In the genomic region with DNA sequence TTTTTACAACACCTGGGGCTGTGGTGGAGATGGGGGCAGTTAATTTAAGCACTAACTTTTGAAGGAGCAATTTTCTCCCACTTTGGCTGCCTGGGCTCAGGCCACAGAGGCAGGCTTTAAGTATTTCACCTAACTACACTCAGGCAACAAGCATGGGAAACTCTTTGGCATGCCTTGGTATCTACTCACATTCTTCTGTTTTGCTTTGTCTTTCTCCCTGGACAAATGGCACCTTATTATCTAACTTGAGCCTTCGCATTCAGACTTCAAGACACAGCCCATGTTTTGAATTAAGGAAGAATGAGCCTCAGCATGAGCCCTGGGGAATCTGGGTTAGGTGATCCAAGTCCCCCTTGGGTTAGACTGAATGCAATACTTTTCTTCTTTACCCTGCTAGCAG, we compare ENCODE assay signal across 25 cellular contexts. TPM values are rescaled to one million over a fixed set of nuclear protein-coding genes. Genes with fewer than 3 reads are reported as not detected.
DNase-seq lines count a peak whose midpoint lies in the region; TF ChIP-seq lines count a peak whose summit lies in the region.
"Had no signal": no experiment of that assay in that cellular context is flagged by ENCODE, and none has a peak within 500 bp of the region (broad histone marks: within the 10 kb centered on the region; RNA-seq: fewer than 3 reads in every experiment).

No MANE protein-coding gene starts in this region.

- no peak overlapping the region for H3K9ac ChIP-seq in GM23248
- no peak overlapping the region for H3K9ac ChIP-seq in neuronal stem cell (ENCODE audit: low read depth, low read length, poor library complexity)

- no peak overlapping the region for H3K4ac ChIP-seq in neuronal stem cell (ENCODE audit: low read length)

- POLR2A ChIA-PET in HEK293T (lab: Yijun Ruan, JAX), result interaction anchor here (1.2 kb wide), 1 partner anchor 12 kb away, joined by 5 read pairs; no protein-coding TSS in a partner anchor

- H3K9me2 ChIP-seq in GM23248 (ENCODE audit: insufficient read depth), result no peaks in the 10 kb centered on the region

- no peak overlapping the region for H3K23ac ChIP-seq in neuronal stem cell (ENCODE audit: low read depth, low read length, poor library complexity)

- no peak overlapping the region for H4K8ac ChIP-seq in neuronal stem cell (ENCODE audit: low read depth, low read length)

- no peaks in the 10 kb centered on the region for H3K79me2 ChIP-seq in GM23248 (ENCODE audit: insufficient read depth)

- H2AFZ ChIP-seq in GM23248 (no peak overlapping the region), neuronal stem cell (ENCODE audit: low read length) (no peak overlapping the region)

- no peaks in the 10 kb centered on the region for H3K27me3 ChIP-seq in GM23248 (replicated peaks; ENCODE audit: insufficient read depth)
- H3K27me3 ChIP-seq in SJSA1 (replicated peaks), result no peaks in the 10 kb centered on the region
- no peaks in the 10 kb centered on the region for H3K27me3 ChIP-seq in neuronal stem cell (ENCODE audit: control insufficient read depth in 3 of 3, insufficient read depth in 3 of 3, low read depth in 1 of 3, low read length in 3 of 3)
- H3K27me3 ChIP-seq: body of pancreas, sigmoid colon, SJCRH30, suprapubic skin had no signal

- WGBS in GM23248 (ENCODE audit: low coverage in 1 of 2, low lambda C conversion rate in 2 of 2, missing lambda C conversion rate in 2 of 2), 2 experiments, result 69 to 70% methylated on average over 1 of the region's 1 CpG
- WGBS in neuronal stem cell (ENCODE audit: extremely low coverage in 2 of 2, insufficient read length in 2 of 2, insufficient replicate concordance in 1 of 2), 2 donors, result no CpG with 5 or more reads among the region's 1 CpG

- H3K36me3 ChIP-seq in GM23248 (ENCODE audit: low read depth) (no peaks in the 10 kb centered on the region), SJSA1 (no peaks in the 10 kb centered on the region), neuronal stem cell (replicated peaks in 1 of 2; ENCODE audit: control insufficient read depth in 2 of 2, insufficient read depth in 2 of 2, low read length in 2 of 2) (no peaks in the 10 kb centered on the region)
- H3K36me3 ChIP-seq: HAP-1, sigmoid colon, SJCRH30, suprapubic skin, WERI-Rb-1 had no signal

- H3K79me1 ChIP-seq in neuronal stem cell (ENCODE audit: low read depth, low read length), result no peaks in the 10 kb centered on the region

- H2BK5ac ChIP-seq in neuronal stem cell (ENCODE audit: low read length), result no peak overlapping the region

- H4K20me1 ChIP-seq in GM23248 (ENCODE audit: insufficient read depth), result no peaks in the 10 kb centered on the region

- H3K4me2 ChIP-seq in GM23248 (ENCODE audit: unreplicated experiment), result peak overlapping the region; percentile 78
- no peak overlapping the region for H3K4me2 ChIP-seq in neuronal stem cell (ENCODE audit: insufficient read depth, low read length, poor library complexity, severe bottlenecking)

- CTCF ChIA-PET in HEK293T (lab: Yijun Ruan, JAX), result interaction anchor here (1.2 kb wide), 1 partner anchor 13 kb away, joined by 3 read pairs; no protein-coding TSS in a partner anchor

- no peak overlapping the region for H2BK15ac ChIP-seq in neuronal stem cell (ENCODE audit: low read length)

- H2BK120ac ChIP-seq in neuronal stem cell (ENCODE audit: low read depth, low read length), result no peak overlapping the region

- H3K4me3 ChIP-seq in GM23248 (no peak overlapping the region), SJSA1 (no peak overlapping the region), neuronal stem cell (ENCODE audit: low read length in 2 of 2) (no peak overlapping the region)
- H3K4me3 ChIP-seq: body of pancreas, HAP-1, sigmoid colon, SJCRH30, suprapubic skin had no signal

- H4K91ac ChIP-seq in neuronal stem cell (ENCODE audit: low read depth, low read length, poor library complexity), result no peak overlapping the region

- peak; percentile 56 for DNase-seq in GM23248
- peak in 1 of 2 experiments; percentile 54 for DNase-seq in SJSA1 (ENCODE audit: low read depth in 1 of 2, low spot score in 2 of 2)
- no peak for DNase-seq in epithelial cell of prostate (ENCODE audit: low read depth, low spot score)
- peak; percentile 44 for DNase-seq in neuronal stem cell (ENCODE audit: low spot score)
- no peak for DNase-seq in HuH-7 (ENCODE audit: low spot score)
- no peak for DNase-seq in HEK293T (ENCODE audit: extremely low spot score)
- no peak for DNase-seq in HPDE6-E6E7 (ENCODE audit: extremely low spot score)
- DNase-seq in ecto neural progenitor cell (ENCODE audit: low spot score), result no peak
- DNase-seq: activated CD4-positive, alpha-beta T cell treated with anti-CD3 and anti-CD28 coated beads, Interleukin-2, amount 50 U/mL, for 1 hour; activated naive CD8-positive, alpha-beta T cell treated with anti-CD3 and anti-CD28 coated beads for 36 hours; body of pancreas; CD4-positive, CD25-positive, alpha-beta regulatory T cell; effector CD8-positive, alpha-beta T cell; GDM1; KG1; left cardiac atrium; natural killer cell; NCI-H1930; NCI-H82; sigmoid colon; SJCRH30; WERI-Rb-1 had no signal

- peaks cover 55% of the 10 kb centered on the region for H3K4me1 ChIP-seq in GM23248 (ENCODE audit: insufficient read depth)
- H3K4me1 ChIP-seq in SJSA1 (replicated peaks), result peaks cover 45% of the 10 kb centered on the region
- H3K4me1 ChIP-seq in neuronal stem cell (ENCODE audit: control insufficient read depth in 2 of 2, insufficient read depth in 1 of 2, low read depth in 1 of 2, low read length in 2 of 2), result peaks cover 0 to 15% of the 10 kb centered on the region in 2 donors
- H3K4me1 ChIP-seq: body of pancreas, HAP-1, SJCRH30, suprapubic skin had no signal

- H3K14ac ChIP-seq in neuronal stem cell (ENCODE audit: low read length), result no peak overlapping the region

- H3K27ac ChIP-seq in GM23248, result peak overlapping the region; percentile 87
- peak overlapping the region; percentile 76 for H3K27ac ChIP-seq in SJSA1
- H3K27ac ChIP-seq in epithelial cell of prostate, result peak overlapping the region; percentile 46
- peak overlapping the region; percentile 78 for H3K27ac ChIP-seq in neuronal stem cell (replicated peaks; ENCODE audit: low read length)
- H3K27ac ChIP-seq: body of pancreas, sigmoid colon, SJCRH30, suprapubic skin, WERI-Rb-1 had no signal

- peaks cover 45% of the 10 kb centered on the region for H3F3A ChIP-seq in GM23248 (ENCODE audit: insufficient read depth)

- H3K18ac ChIP-seq in neuronal stem cell (ENCODE audit: low read length), result no peak overlapping the region

- in situ Hi-C loops in GM23248 (cut with MboI), result no loop called here

- H3K9me3 ChIP-seq in GM23248 (ENCODE audit: low read depth) (no peaks in the 10 kb centered on the region), SJSA1 (replicated peaks) (no peaks in the 10 kb centered on the region), neuronal stem cell (replicated peaks in 1 of 2; ENCODE audit: control insufficient read depth in 2 of 2, insufficient read depth in 1 of 2, low read depth in 1 of 2, low read length in 2 of 2) (no peaks in the 10 kb centered on the region)
- H3K9me3 ChIP-seq: body of pancreas, HAP-1, sigmoid colon, SJCRH30, suprapubic skin had no signal

- no peak overlapping the region for H2BK12ac ChIP-seq in neuronal stem cell (ENCODE audit: low read length)

- H2AK5ac ChIP-seq in neuronal stem cell (ENCODE audit: low read depth, low read length), result no peak overlapping the region

TF ChIP-seq in HEK293T, 16 proteins besides CTCF, POLR2A, EP300 and RAD21:
- TF ChIP-seq FOXK2 (IDR thresholded peaks at IDR 0.05), result no peak
- TF ChIP-seq, protein P1, sequence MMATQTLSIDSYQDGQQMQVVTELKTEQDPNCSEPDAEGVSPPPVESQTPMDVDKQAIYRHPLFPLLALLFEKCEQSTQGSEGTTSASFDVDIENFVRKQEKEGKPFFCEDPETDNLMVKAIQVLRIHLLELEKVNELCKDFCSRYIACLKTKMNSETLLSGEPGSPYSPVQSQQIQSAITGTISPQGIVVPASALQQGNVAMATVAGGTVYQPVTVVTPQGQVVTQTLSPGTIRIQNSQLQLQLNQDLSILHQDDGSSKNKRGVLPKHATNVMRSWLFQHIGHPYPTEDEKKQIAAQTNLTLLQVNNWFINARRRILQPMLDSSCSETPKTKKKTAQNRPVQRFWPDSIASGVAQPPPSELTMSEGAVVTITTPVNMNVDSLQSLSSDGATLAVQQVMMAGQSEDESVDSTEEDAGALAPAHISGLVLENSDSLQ (IDR thresholded peaks at IDR 0.05), result no peak
- TF ChIP-seq CTBP1 (IDR thresholded peaks at IDR 0.05; ENCODE audit: borderline replicate concordance), result no peak

RNA-seq across cellular contexts. Expression of a gene that starts 31.8 kb away (rescaled TPM):
- total RNA-seq in GM23248 (2014; rRNA removed; shearing (Covaris generic)), result 85.2 and 97.3 TPM in 2 replicates
- polyA plus RNA-seq in GM23248 (2016; fragmentation: Nextera tagmentation; extraction: Ambion mirVana), result 40.5 TPM in 2 replicates
- 1.3 and 2.8 TPM in 2 replicates for total RNA-seq in SJSA1 (2014; rRNA removed; shearing (Covaris generic))
- polyA plus RNA-seq in neuronal stem cell (2013, experiment 1 of 2), result 0.45 TPM
- 0.64 TPM for polyA plus RNA-seq in neuronal stem cell (2013, experiment 2 of 2)
- total RNA-seq: activated naive CD8-positive, alpha-beta T cell treated with anti-CD3 and anti-CD28 coated beads for 36 hours; CD4-positive, CD25-positive, alpha-beta regulatory T cell; T-helper 2 cell treated with Interferon-gamma antibody and Interleukin-4, amounts not matched to agents 100 ng/mL and 5 ng/mL, for 36 hours had no signal
- polyA plus RNA-seq: CD4-positive, CD25-positive, alpha-beta regulatory T cell had no signal

Comparison
In these comparisons a context has a peak if more than half of its experiments do, and no peak if none do; other contexts are left out.
1. DNase-seq: peak in GM23248 (single experiment) and neuronal stem cell (single experiment); none in epithelial cell of prostate (single experiment), HuH-7 (single experiment), HEK293T (single experiment), HPDE6-E6E7 (single experiment) and ecto neural progenitor cell (single experiment).
2. RNA of a gene that starts 31.8 kb away (total RNA-seq): 85.2 to 97.3 TPM in GM23248; 1.3 to 2.8 TPM in SJSA1; every median in the first group is over 10 times any median in the second.
3. Peak in every context shown above with its lines, with median percentiles within 50 percentile points of each other: H3K27ac ChIP-seq.